Comparison of ENCODE assay signal across 1 cellular context in genomic region chr9:15480028-15480427, GRCh38.
TF ChIP-seq lines count a peak whose summit lies in the region.

No MANE protein-coding gene starts in this region.

TF ChIP-seq in liver, 16 proteins besides CTCF, POLR2A, EP300 and RAD21 (continued from another document):
- TF ChIP-seq ZBTB33 (IDR thresholded peaks at IDR 0.05) (no peak), FOXA1 (IDR thresholded peaks at IDR 0.05) (peak; percentile 52), FOXA2 (IDR thresholded peaks at IDR 0.05) (peak; percentile 50), JUND (IDR thresholded peaks at IDR 0.05) (no peak), EGR1 (IDR thresholded peaks at IDR 0.05; ENCODE audit: low read depth in 2 of 2) (no peak), MAX (IDR thresholded peaks at IDR 0.05) (peak; percentile 16), ATF3 (IDR thresholded peaks at IDR 0.05) (no peak), RXRA (IDR thresholded peaks at IDR 0.05) (peak; percentile 46 to 73)
